8 cellular contexts compared by ENCODE assay signal in genomic region chr5:180071418-180072255, GRCh38. TPM values are rescaled to one million over a fixed set of nuclear protein-coding genes. Genes with fewer than 3 reads are reported as not detected.
DNase-seq lines count a peak whose midpoint lies in the region; ATAC-seq and TF ChIP-seq lines count a peak whose summit lies in the region.

Gene RNF130, minus strand, starts transcription at chr5:180071759. Its CDS starts 57 bp downstream, at chr5:180071702.

- in situ Hi-C loops in GM13976 (cut with MboI; ENCODE audit: low sequenced_read_pairs, unreplicated experiment) = no loop called here

- intact Hi-C loops in esophagus squamous epithelium (cut with DNase I) = no loop called here

- DNase-seq in GM13976 (ENCODE audit: low spot score) (peak; percentile 82), HUDEP-2 (lab: John Stamatoyannopoulos, UW; ENCODE audit: unreplicated experiment in 76 of 76) (peak in 74 of 76 experiments; percentile 11 to 94 (median 84)), RPMI7951 (ENCODE audit: low read depth) (peak; percentile 85), esophagus squamous epithelium (lab: John Stamatoyannopoulos, UW) (peak; percentile 43)
- DNase-seq in activated T-helper 1 cell treated with anti-CD3 and anti-CD28 coated beads, Interleukin-2, amount 50 U/mL, for 16 hours (ENCODE audit: low read depth in 1 of 2, low spot score in 1 of 2) = peak; percentile 62 to 80
- peak; percentile 91 for DNase-seq in stimulated activated CD8-positive, alpha-beta memory T cell treated with anti-CD3 and anti-CD28 coated beads, Interleukin-4, amount 100 ng/mL, for 48 hours

- H3K9me3 ChIP-seq in esophagus squamous epithelium (no peaks in the 10 kb centered on the region), muscle layer of duodenum (ENCODE audit: control insufficient read depth in 1 of 2, low read length in 2 of 2) (no peaks in the 10 kb centered on the region)

- H3K27ac ChIP-seq in esophagus squamous epithelium (peak within 1 kb of the TSS; percentile 90 to 98 (median 94)), muscle layer of duodenum (ENCODE audit: low read length) (peak within 1 kb of the TSS; percentile 74)

- peak in 2 of 4 donors; percentile 64 to 76 for TF ChIP-seq POLR2A in esophagus squamous epithelium (IDR thresholded peaks at IDR 0.05)

- peaks cover 0 to 44% (median 7%) of the 10 kb centered on the region in 3 donors for H3K4me1 ChIP-seq in esophagus squamous epithelium
- peaks cover 6 to 26% of the 10 kb centered on the region in 2 donors for H3K4me1 ChIP-seq in muscle layer of duodenum (ENCODE audit: control insufficient read depth in 1 of 2, insufficient read depth in 2 of 2, low read length in 2 of 2)

- no peak for ATAC-seq in GM19455 (IDR thresholded peaks at IDR 0.05; ENCODE audit: unreplicated experiment)

- H3K27me3 ChIP-seq in esophagus squamous epithelium (no peaks in the 10 kb centered on the region), muscle layer of duodenum (ENCODE audit: low read depth, low read length) (no peaks in the 10 kb centered on the region)

- no peak for TF ChIP-seq CTCF in GM13976 (IDR thresholded peaks at IDR 0.05; ENCODE audit: borderline replicate concordance, control extremely low read depth, extremely low read depth, insufficient read depth, missing control alignments)
- TF ChIP-seq CTCF in esophagus squamous epithelium (IDR thresholded peaks at IDR 0.05) = no peak

- WGBS in esophagus squamous epithelium, 2 donors = no CpG with 5 or more reads among the region's 129 CpGs

- H3K4me3 ChIP-seq in esophagus squamous epithelium (peak within 1 kb of the TSS; percentile 68 to 95 (median 86)), muscle layer of duodenum (ENCODE audit: low read depth in 1 of 2, low read length in 2 of 2) (peak within 1 kb of the TSS; percentile 82 to 83)

- H3K36me3 ChIP-seq in esophagus squamous epithelium = no peaks in the 10 kb centered on the region
- no peaks in the 10 kb centered on the region for H3K36me3 ChIP-seq in muscle layer of duodenum (ENCODE audit: control insufficient read depth in 1 of 2, insufficient read depth in 2 of 2, low read length in 2 of 2)

RNA-seq across cellular contexts. Expression of gene RNF130, which starts in this region (rescaled TPM):
- 27.1 and 38.4 TPM in 2 replicates for total RNA-seq in RPMI7951 (2014; rRNA removed; shearing (Covaris generic))
- 10 to 100 TPM in 3 of 4 donors, 1 to 10 TPM in 1; 9.1 to 54.6 (median 19.1) TPM for total RNA-seq in esophagus squamous epithelium
